ENCODE assay signal across 1 cellular context in genomic region chr19:6531956-6532243, GRCh38.
TF ChIP-seq lines count a peak whose summit lies in the region.

No MANE protein-coding gene starts in this region.

TF ChIP-seq in HEK293, 187 proteins besides CTCF, POLR2A, EP300 and RAD21 (continued from another document):
- TF ChIP-seq ZNF645 (tag by site-specific recombination; IDR thresholded peaks at IDR 0.05) (no peak), ZNF830 (tag by site-specific recombination; IDR thresholded peaks at IDR 0.05; ENCODE audit: low read depth) (no peak), ZBTB20 (tag by site-specific recombination; IDR thresholded peaks at IDR 0.05) (no peak), ZNF223 (tag by site-specific recombination; IDR thresholded peaks at IDR 0.05) (no peak), ZNF76 (tag by site-specific recombination; IDR thresholded peaks at IDR 0.05; ENCODE audit: borderline replicate concordance, low read depth) (no peak)
